ENCODE assay signal across 12 cellular contexts in genomic region chr17:82302498-82302963, GRCh38.
DNase-seq lines count a peak whose midpoint lies in the region; ATAC-seq lines count a peak whose summit lies in the region.
"Had no signal": no experiment of that assay in that cellular context is flagged by ENCODE, and none has a peak within 500 bp of the region (broad histone marks: within the 10 kb centered on the region; RNA-seq: fewer than 3 reads in every experiment).

No MANE protein-coding gene starts in this region.

- ATAC-seq in stimulated activated effector memory CD8-positive, alpha-beta T cell treated with anti-CD3 and anti-CD28 coated beads, Interleukin-12 subunit alpha, Interleukin-12 subunit beta, amount 100 ng/mL, for 72 hours = no peak

- H3K9me3 ChIP-seq in NT2/D1 (ENCODE audit: insufficient read depth, low read length) = no peaks in the 10 kb centered on the region
- no peaks in the 10 kb centered on the region for H3K9me3 ChIP-seq in effector memory CD4-positive, alpha-beta T cell (ENCODE audit: control insufficient read depth, low read length)
- H3K9me3 ChIP-seq: SJSA1 had no signal

- peak overlapping the region; percentile 46 for H3K9ac ChIP-seq in NT2/D1 (ENCODE audit: insufficient read length, low read depth)

- H3K36me3 Mint-ChIP-seq in activated naive CD4-positive, alpha-beta T cell treated with anti-CD3 and anti-CD28 coated beads, Interleukin-2, amount 10 ng/mL, durations not matched to agents 7 days and 5 days = no peaks in the 10 kb centered on the region
- peaks cover 18% of the 10 kb centered on the region for H3K36me3 Mint-ChIP-seq in stimulated activated effector memory CD8-positive, alpha-beta T cell treated with anti-CD3 and anti-CD28 coated beads, Interleukin-12 subunit alpha, Interleukin-12 subunit beta, amount 100 ng/mL, for 72 hours
- H3K36me3 Mint-ChIP-seq: type B pancreatic cell had no signal

- peaks cover 29% of the 10 kb centered on the region for H3K4me1 ChIP-seq in NT2/D1 (ENCODE audit: insufficient read depth, insufficient read length)
- peaks cover 75% of the 10 kb centered on the region for H3K4me1 ChIP-seq in effector memory CD4-positive, alpha-beta T cell (ENCODE audit: control insufficient read depth, insufficient read depth, low read length, poor library complexity, severe bottlenecking)

- peaks cover 87% of the 10 kb centered on the region for H3K4me1 Mint-ChIP-seq in activated naive CD4-positive, alpha-beta T cell treated with anti-CD3 and anti-CD28 coated beads, Interleukin-2, amount 10 ng/mL, durations not matched to agents 7 days and 5 days
- H3K4me1 Mint-ChIP-seq in stimulated activated effector memory CD8-positive, alpha-beta T cell treated with anti-CD3 and anti-CD28 coated beads, Interleukin-12 subunit alpha, Interleukin-12 subunit beta, amount 100 ng/mL, for 72 hours = peaks cover 91% of the 10 kb centered on the region

- no peaks in the 10 kb centered on the region for H3K27me3 ChIP-seq in NT2/D1 (ENCODE audit: insufficient read depth, insufficient read length)
- no peaks in the 10 kb centered on the region for H3K27me3 ChIP-seq in effector memory CD4-positive, alpha-beta T cell (replicated peaks; ENCODE audit: control insufficient read depth, insufficient read depth, low read length, poor library complexity, severe bottlenecking)

- H3K36me3 ChIP-seq in NT2/D1 (ENCODE audit: insufficient read depth, insufficient read length, low read length) = no peaks in the 10 kb centered on the region
- no peaks in the 10 kb centered on the region for H3K36me3 ChIP-seq in effector memory CD4-positive, alpha-beta T cell (ENCODE audit: control insufficient read depth, insufficient read depth, low read length)
- H3K36me3 ChIP-seq: cardiac muscle cell, SJSA1 had no signal

- H3K27ac Mint-ChIP-seq in activated naive CD4-positive, alpha-beta T cell treated with anti-CD3 and anti-CD28 coated beads, Interleukin-2, amount 10 ng/mL, durations not matched to agents 7 days and 5 days = peak overlapping the region; percentile 92
- H3K27ac Mint-ChIP-seq in stimulated activated effector memory CD8-positive, alpha-beta T cell treated with anti-CD3 and anti-CD28 coated beads, Interleukin-12 subunit alpha, Interleukin-12 subunit beta, amount 100 ng/mL, for 72 hours = peak overlapping the region; percentile 100
- H3K27ac Mint-ChIP-seq: type B pancreatic cell had no signal

- H3K9me3 Mint-ChIP-seq in activated naive CD4-positive, alpha-beta T cell treated with anti-CD3 and anti-CD28 coated beads, Interleukin-2, amount 10 ng/mL, durations not matched to agents 7 days and 5 days = no peaks in the 10 kb centered on the region
- H3K9me3 Mint-ChIP-seq in stimulated activated effector memory CD8-positive, alpha-beta T cell treated with anti-CD3 and anti-CD28 coated beads, Interleukin-12 subunit alpha, Interleukin-12 subunit beta, amount 100 ng/mL, for 72 hours = no peaks in the 10 kb centered on the region
- H3K9me3 Mint-ChIP-seq: type B pancreatic cell had no signal

- peak overlapping the region; percentile 70 for H3K4me3 Mint-ChIP-seq in activated naive CD4-positive, alpha-beta T cell treated with anti-CD3 and anti-CD28 coated beads, Interleukin-2, amount 10 ng/mL, durations not matched to agents 7 days and 5 days
- H3K4me3 Mint-ChIP-seq in stimulated activated effector memory CD8-positive, alpha-beta T cell treated with anti-CD3 and anti-CD28 coated beads, Interleukin-12 subunit alpha, Interleukin-12 subunit beta, amount 100 ng/mL, for 72 hours = peak overlapping the region; percentile 93
- H3K4me3 Mint-ChIP-seq: type B pancreatic cell had no signal

- CTCF ChIA-PET in activated naive CD4-positive, alpha-beta T cell treated with anti-CD3 and anti-CD28 coated beads, Interleukin-2, amount 10 ng/mL, durations not matched to agents 7 days and 5 days (lab: Charles Lee) = interaction anchor here (0.9 to 8.0 kb wide), 8 partner anchors 9 to 67 kb away, joined by 3 to 58 read pairs (median 9); partner anchors contain the start of genes CD7, CSNK1D and SECTM1

- H3K4me3 ChIP-seq in NT2/D1 (ENCODE audit: insufficient read length, low read depth) = no peak overlapping the region
- peak overlapping the region; percentile 50 for H3K4me3 ChIP-seq in effector memory CD4-positive, alpha-beta T cell (ENCODE audit: insufficient read depth, low read depth, low read length, poor library complexity, severe bottlenecking)
- H3K4me3 ChIP-seq: cardiac muscle cell, SJSA1 had no signal

- no peak for DNase-seq in activated naive CD4-positive, alpha-beta T cell treated with anti-CD3 and anti-CD28 coated beads, Interleukin-2, amount 10 ng/mL, durations not matched to agents 7 days and 5 days
- DNase-seq in activated naive CD4-positive, alpha-beta T cell (lab: John Stamatoyannopoulos, UW) = no peak
- no peak for DNase-seq in NT2/D1 (ENCODE audit: low read depth, low spot score)
- DNase-seq in effector memory CD4-positive, alpha-beta T cell = no peak
- no peak for DNase-seq in stimulated activated effector memory CD8-positive, alpha-beta T cell treated with anti-CD3 and anti-CD28 coated beads, Interleukin-12 subunit alpha, Interleukin-12 subunit beta, amount 100 ng/mL, for 72 hours (ENCODE audit: low spot score in 2 of 2)
- no peak for DNase-seq in NCI-H1105 (lab: John Stamatoyannopoulos, UW)
- DNase-seq in glomerular visceral epithelial cell (ENCODE audit: extremely low spot score) = no peak
- no peak for DNase-seq in 8988T
- DNase-seq: foreskin melanocyte had no signal

- peak overlapping the region; percentile 65 for H3K27ac ChIP-seq in effector memory CD4-positive, alpha-beta T cell (ENCODE audit: insufficient read depth, low read length, poor library complexity, severe bottlenecking)
- H3K27ac ChIP-seq: cardiac muscle cell, SJSA1 had no signal

- H3K27me3 Mint-ChIP-seq in activated naive CD4-positive, alpha-beta T cell treated with anti-CD3 and anti-CD28 coated beads, Interleukin-2, amount 10 ng/mL, durations not matched to agents 7 days and 5 days = peaks cover 8% of the 10 kb centered on the region
- H3K27me3 Mint-ChIP-seq: type B pancreatic cell had no signal
